ENCODE assay signal across 6 cellular contexts in the genomic region with DNA sequence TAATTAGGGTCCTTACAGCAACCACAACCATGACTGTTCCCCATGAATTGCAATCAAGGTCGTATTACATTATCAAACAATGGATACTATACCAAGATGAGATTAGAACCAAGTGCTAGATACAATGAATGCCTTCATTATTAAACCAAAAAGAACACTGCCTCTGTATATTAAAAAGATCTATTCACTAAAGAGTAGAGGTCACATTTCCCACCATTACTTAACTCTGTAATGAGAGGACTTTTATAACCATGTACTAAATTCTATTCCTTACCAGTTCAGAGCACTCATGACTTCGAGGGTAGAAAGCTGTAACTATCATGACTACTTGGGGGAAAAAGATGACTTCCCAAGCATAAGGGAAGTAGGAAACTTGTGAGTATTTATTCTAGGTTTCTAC. TPM values are rescaled to one million over a fixed set of nuclear protein-coding genes. Genes with fewer than 3 reads are reported as not detected.
DNase-seq lines count a peak whose midpoint lies in the region; FAIRE-seq lines count a peak whose summit lies in the region.
"Not testable (repeated sequence)": the region's sequence is repeated elsewhere in the genome, so short reads cannot be mapped to it uniquely, and the experiment has no call there.

No MANE protein-coding gene starts in this region.

- DNase-seq in COLO829 (ENCODE audit: low spot score) (peak; percentile 50), NCI-H2107 treated with DMSO at 0.1 percent for 48 hours (lab: John Stamatoyannopoulos, UW; ENCODE audit: unreplicated experiment) (peak; percentile 90), RPMI7951 (ENCODE audit: low read depth) (peak; percentile 3), pons (ENCODE audit: low spot score) (peak; percentile 51)
- DNase-seq in GM19239 (ENCODE audit: insufficient read length, low spot score); frontal cortex (ENCODE audit: low spot score in 2 of 2): not testable (repeated sequence)

- FAIRE-seq in GM19239 (lab: Jason Lieb, UNC) (peak; percentile 26), frontal cortex (lab: Jason Lieb, UNC) (peak; percentile 45)

RNA-seq across cellular contexts. Expression of a gene that starts 53.8 kb away (rescaled TPM):
- 65.4 and 66.0 TPM in 2 replicates for total RNA-seq in RPMI7951 (2014; rRNA removed; shearing (Covaris generic))
- 503 TPM for total RNA-seq in frontal cortex

RNA-seq across cellular contexts. Expression of a gene that starts 54.5 kb away (rescaled TPM):
- total RNA-seq in RPMI7951 (2014; rRNA removed; shearing (Covaris generic)) = 12.5 and 16.6 TPM in 2 replicates
- 110 TPM for total RNA-seq in frontal cortex
